17 cellular contexts compared by ENCODE assay signal in the genomic region with DNA sequence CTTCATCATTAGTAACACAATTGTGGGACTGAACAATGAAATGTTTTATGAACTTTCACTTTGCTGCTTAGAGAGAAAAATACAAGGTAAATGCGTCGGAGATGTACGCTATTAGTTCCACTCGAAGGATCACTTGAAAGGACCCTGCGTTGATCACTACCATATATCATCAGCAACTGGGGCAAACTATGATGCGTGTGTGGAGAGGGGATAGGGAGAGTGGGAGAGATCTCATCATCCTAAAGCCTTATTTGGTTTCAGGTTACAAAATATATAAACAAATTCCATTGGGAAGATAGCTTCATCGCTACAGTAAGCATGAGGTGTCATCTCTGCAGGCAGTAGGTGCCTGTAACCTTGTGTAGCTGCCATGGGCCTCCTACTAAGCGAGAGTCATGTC. TPM values are rescaled to one million over a fixed set of nuclear protein-coding genes. Genes with fewer than 3 reads are reported as not detected.
A peak's percentile ranks its signal among the peaks of the same experiment; 100 is the strongest.
DNase-seq lines count a peak whose midpoint lies in the region; ATAC-seq, FAIRE-seq and TF ChIP-seq lines count a peak whose summit lies in the region.
"Had no signal": no experiment of that assay in that cellular context is flagged by ENCODE, and none has a peak within 500 bp of the region (broad histone marks: within the 10 kb centered on the region; RNA-seq: fewer than 3 reads in every experiment).

No MANE protein-coding gene starts in this region.

- TF ChIP-seq CTCF in KMS-11 (conservative IDR thresholded peaks at IDR 0.05; ENCODE audit: low read depth, low read length) (no peak), GM12878 (IDR thresholded peaks at IDR 0.05 in 2 of 3, conservative IDR thresholded peaks at IDR 0.05 in 1 of 3; ENCODE audit: control insufficient read depth in 2 of 3, extremely low read depth in 1 of 3, insufficient read depth in 1 of 3, low read depth in 3 of 3, low read length in 3 of 3) (no peak), pancreas (IDR thresholded peaks at IDR 0.05) (no peak), sigmoid colon (IDR thresholded peaks at IDR 0.05) (no peak)

- H3K79me2 ChIP-seq in KMS-11 (ENCODE audit: insufficient read depth, low read depth) (no peaks in the 10 kb centered on the region), GM12878 (ENCODE audit: control insufficient read depth, insufficient read depth, low read length) (no peaks in the 10 kb centered on the region)

- SMC1A ChIA-PET in GM12878 (lab: Charles Lee; ENCODE audit: uncharacterized antibody, unreplicated experiment): interaction anchor here (0.8 to 1.9 kb wide), 5 partner anchors 8 to 475 kb away, joined by 3 to 8 read pairs (median 3); no protein-coding TSS in a partner anchor

- H4K20me1 ChIP-seq in KMS-11 (ENCODE audit: insufficient read depth) (no peaks in the 10 kb centered on the region), GM12878 (ENCODE audit: control insufficient read depth, insufficient read depth) (no peaks in the 10 kb centered on the region)

- no peak for TF ChIP-seq EP300 in GM12878 (IDR thresholded peaks at IDR 0.05; ENCODE audit: borderline replicate concordance in 1 of 2, control insufficient read depth in 1 of 2, low read depth in 2 of 2, low read length in 2 of 2)
- no peak for TF ChIP-seq EP300 in sigmoid colon (IDR thresholded peaks at IDR 0.05)

- peak overlapping the region; percentile 50 for H2AFZ ChIP-seq in KMS-11 (ENCODE audit: low read depth)
- no peak overlapping the region for H2AFZ ChIP-seq in GM12878 (ENCODE audit: control insufficient read depth, low read depth, low read length)

- H3K36me3 ChIP-seq in KMS-11 (ENCODE audit: insufficient read depth) (no peaks in the 10 kb centered on the region), GM12878 (ENCODE audit: control insufficient read depth in 2 of 2, insufficient read depth in 2 of 2, low read length in 1 of 2) (no peaks in the 10 kb centered on the region), pancreas (no peaks in the 10 kb centered on the region), sigmoid colon (no peaks in the 10 kb centered on the region)

- WGBS in GM12878 (ENCODE audit: insufficient coverage, insufficient replicate concordance, low lambda C conversion rate, missing lambda C conversion rate): 85% methylated on average over 8 of the region's 8 CpGs
- 87 to 91% methylated on average over 8 of the region's 8 CpGs for WGBS in pancreas, 2 donors
- WGBS in sigmoid colon, 2 donors: 91 to 93% methylated on average over 8 of the region's 8 CpGs

- intact Hi-C loops in GM12878 (cut with micrococcal nuclease; ENCODE audit: unreplicated experiment) (no loop called here), pancreas (cut with DNase I) (no loop called here), sigmoid colon (cut with DNase I) (no loop called here)

- in situ Hi-C loops in GM12878 (cut with MboI): no loop called here

- no peak for TF ChIP-seq POLR2A in GM12878 (IDR thresholded peaks at IDR 0.05; ENCODE audit: low read depth, low read length)
- no peak for TF ChIP-seq POLR2A in sigmoid colon (IDR thresholded peaks at IDR 0.05)

- H3K9me3 ChIP-seq in GM12878 (replicated peaks; ENCODE audit: control insufficient read depth, insufficient read depth, low read length) (no peaks in the 10 kb centered on the region; the same call in 1 of the 3 replicates), pancreas (no peaks in the 10 kb centered on the region), sigmoid colon (no peaks in the 10 kb centered on the region)

- H3K27ac ChIP-seq in KMS-11 (peak overlapping the region; percentile 58), GM12878 (ENCODE audit: control insufficient read depth, insufficient read depth) (no peak overlapping the region), pancreas (no peak overlapping the region), sigmoid colon (no peak overlapping the region)

- FAIRE-seq in GM12878 (lab: Jason Lieb, UNC) (no peak), pancreas (lab: Jason Lieb, UNC) (no peak)
- FAIRE-seq: D721Med, H1, HepG2 had no signal

- H3K4me2 ChIP-seq in KMS-11: peak overlapping the region; percentile 88
- peak overlapping the region; percentile 36; the same call in 1 of the 2 replicates for H3K4me2 ChIP-seq in GM12878 (ENCODE audit: control insufficient read depth, insufficient read depth)

- CTCF ChIA-PET in GM12878 (lab: Yijun Ruan, JAX): interaction anchor here (0.6 to 2.2 kb wide), 7 partner anchors 11 to 1382 kb away, joined by 3 to 10 read pairs (median 4); no protein-coding TSS in a partner anchor

- peak overlapping the region; percentile 12; the same call in 1 of the 2 replicates for H3K9ac ChIP-seq in KMS-11
- H3K9ac ChIP-seq in GM12878 (ENCODE audit: control insufficient read depth, insufficient read depth, low read length): no peak overlapping the region

- peaks cover 62% of the 10 kb centered on the region for H3K4me1 ChIP-seq in KMS-11 (ENCODE audit: low read depth, poor library complexity, severe bottlenecking)
- peaks cover 12% of the 10 kb centered on the region for H3K4me1 ChIP-seq in GM12878 (ENCODE audit: control insufficient read depth, insufficient read depth, low read length)
- peaks cover 0 to 3% (median 0%) of the 10 kb centered on the region in 3 donors for H3K4me1 ChIP-seq in pancreas
- peaks cover 0 to 15% (median 11%) of the 10 kb centered on the region in 4 donors for H3K4me1 ChIP-seq in sigmoid colon

- POLR2A ChIA-PET in GM12878 (lab: Charles Lee): no interaction called here

- RAD21 ChIA-PET in GM12878 (lab: Charles Lee; ENCODE audit: unreplicated experiment): no interaction called here

- TF ChIP-seq RAD21 in GM12878 (IDR thresholded peaks at IDR 0.05; ENCODE audit: insufficient read depth, low read depth, low read length): no peak

- DNase-seq in NCI-H82 (lab: John Stamatoyannopoulos, UW): peak; percentile 38
- no peak for DNase-seq in NCI-H82 treated with DMSO at 0.1 percent for 48 hours (lab: John Stamatoyannopoulos, UW; ENCODE audit: unreplicated experiment)
- no peak for DNase-seq in GM12878 (ENCODE audit: low read depth, low spot score)
- no peak for DNase-seq in pancreas
- no peak for DNase-seq in sigmoid colon
- DNase-seq in inferior parietal cortex (ENCODE audit: extremely low spot score): no peak
- DNase-seq: 8988T; C1 segment of cervical spinal cord; CD4-positive, CD25-positive, alpha-beta regulatory T cell; CD8-positive, alpha-beta memory T cell; COR-L47; GDM1; H9 had no signal

- ATAC-seq in GM12878 (no peak), pancreas (no peak)
- ATAC-seq: HepG2 had no signal

- BruUV-seq in GM12878 (replicated peaks; lab: Mats Ljungman, UMichigan): no TSS peak

- no peak overlapping the region for H3K4me3 ChIP-seq in KMS-11 (IDR thresholded peaks at IDR 0.05; ENCODE audit: insufficient read depth, low read depth, low read length)
- H3K4me3 ChIP-seq in GM12878: peak overlapping the region; percentile 20; the same call in 1 of the 2 replicates
- H3K4me3 ChIP-seq in pancreas: no peak overlapping the region
- H3K4me3 ChIP-seq in sigmoid colon: no peak overlapping the region

- H3K27me3 ChIP-seq in KMS-11 (ENCODE audit: insufficient read depth, low read depth) (no peaks in the 10 kb centered on the region), GM12878 (replicated peaks in 1 of 2; ENCODE audit: control insufficient read depth in 2 of 2, insufficient read depth in 2 of 2, low read length in 1 of 2) (peaks cover 0 to 3% of the 10 kb centered on the region in 2 experiments; a peak in 2 of 4 replicates), pancreas (no peaks in the 10 kb centered on the region), sigmoid colon (no peaks in the 10 kb centered on the region)

TF ChIP-seq in GM12878, 131 proteins besides CTCF, POLR2A, EP300 and RAD21 (continues in another document):
- TF ChIP-seq ZNF217 (IDR thresholded peaks at IDR 0.05) (no peak), HDAC2 (IDR thresholded peaks at IDR 0.05) (no peak), NFYA (IDR thresholded peaks at IDR 0.05; ENCODE audit: borderline replicate concordance, low read depth, low read length) (no peak), ATF2 (IDR thresholded peaks at IDR 0.05; ENCODE audit: low read length) (no peak), PAX5 (IDR thresholded peaks at IDR 0.05; ENCODE audit: borderline replicate concordance, low read depth, low read length) (no peak), ZZZ3 (IDR thresholded peaks at IDR 0.05; ENCODE audit: control insufficient read depth, insufficient read length, low read depth) (no peak), ASH2L (IDR thresholded peaks at IDR 0.05; ENCODE audit: borderline replicate concordance, low read depth) (no peak), CHD4 (IDR thresholded peaks at IDR 0.05) (no peak), BRCA1 (IDR thresholded peaks at IDR 0.05; ENCODE audit: low read depth, low read length) (no peak)

RNA-seq across cellular contexts. Expression of gene SLC25A4, which starts 19.6 kb away (rescaled TPM):
- 4.9 and 5.2 TPM in 2 replicates for total RNA-seq in GM12878 (2013; cell fraction: nucleolus; rRNA removed)
- 41.5 and 42.9 TPM in 2 replicates for total RNA-seq in GM12878 (2014; rRNA removed)
- total RNA-seq in GM12878 (2014; rRNA removed; fragmentation: Illumina TruSeq; extraction: Trizol): 21.3 and 21.4 TPM in 2 replicates
- total RNA-seq in GM12878 (2021): 45.0 and 45.4 TPM in 2 replicates
- 14.8 TPM for polyA plus RNA-seq in GM12878 (2011; ENCODE audit: low read depth)
- polyA plus RNA-seq in GM12878 (2011; rRNA removed): 12.0 and 12.6 TPM in 2 replicates
- 11.1 and 11.7 TPM in 2 replicates for polyA plus RNA-seq in GM12878 (2011; cell fraction: cytosol; rRNA removed)
- polyA plus RNA-seq in GM12878 (2011; cell fraction: nucleus; rRNA removed): 15.6 and 17.0 TPM in 2 replicates
- 33.2 and 35.0 TPM in 2 replicates for polyA plus RNA-seq in GM12878 (2012)
- polyA plus RNA-seq in GM12878 (2014; fragmentation: Illumina TruSeq; extraction: Trizol): 14.7 and 21.0 TPM in 2 replicates
- 10 to 100 TPM; 17.4 to 35.9 TPM for polyA plus RNA-seq in GM12878 (2014; fragmentation: Nextera tagmentation; extraction: Ambion mirVana)
- 40.5 and 40.9 TPM in 2 replicates for polyA plus RNA-seq in GM12878 (2014; rRNA removed)
- polyA plus RNA-seq in GM12878 (2016; fragmentation: Nextera tagmentation; extraction: Ambion mirVana): 100 to 1,000 TPM; 156 to 161 TPM
- polyA minus RNA-seq in GM12878 (2011; rRNA and poly(A)+ RNA removed): 5.4 and 7.6 TPM in 2 replicates
- 3.1 and 4.1 TPM in 2 replicates for polyA minus RNA-seq in GM12878 (2011; cell fraction: cytosol; rRNA and poly(A)+ RNA removed)
- 4.8 and 7.9 TPM in 2 replicates for polyA minus RNA-seq in GM12878 (2011; cell fraction: nucleus; rRNA and poly(A)+ RNA removed)
- total RNA-seq in pancreas: 10 to 100 TPM; 12.6 to 16.7 (median 13.5) TPM
- polyA plus RNA-seq in pancreas: 10 to 100 TPM; 12.4 to 26.5 TPM
- 100 to 1,000 TPM in 3 of 4 donors, 10 to 100 TPM in 1; 89.1 to 127 (median 112) TPM for total RNA-seq in sigmoid colon
- 10 to 100 TPM; 22.9 to 36.0 (median 25.4) TPM for polyA plus RNA-seq in sigmoid colon
